Comparison of ENCODE assay signal across 8 cellular contexts in the genomic region with DNA sequence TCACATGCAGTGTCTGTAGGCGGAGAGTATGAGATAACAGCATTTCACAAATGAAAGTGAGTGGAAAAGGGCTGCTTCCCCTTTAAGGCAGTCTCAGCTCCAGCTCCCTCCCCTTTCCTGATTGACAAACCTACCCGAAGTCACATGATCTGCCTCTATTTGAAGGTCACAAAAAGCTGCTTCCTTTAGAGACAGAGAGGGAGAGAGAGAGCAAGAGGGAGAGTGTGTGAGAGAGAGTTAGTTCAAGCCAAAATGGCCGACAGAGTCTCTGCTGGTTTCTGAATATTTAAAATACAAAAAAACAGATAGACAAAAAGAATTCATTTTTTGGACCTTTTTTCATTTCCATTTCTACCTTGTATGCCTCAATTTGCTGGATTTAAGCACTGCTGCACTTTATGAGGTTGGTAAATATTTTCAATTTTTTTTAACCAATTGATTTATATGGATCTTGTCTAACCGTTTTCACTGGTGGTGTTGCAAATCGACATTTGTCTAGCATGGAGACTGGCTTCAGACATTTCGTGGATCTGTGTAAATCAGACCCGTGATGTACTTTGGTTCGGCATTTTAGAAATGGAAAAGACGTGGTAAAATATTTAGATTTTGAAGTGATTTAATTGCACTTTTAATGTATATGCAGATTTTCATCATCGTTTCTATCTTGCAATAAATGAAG. TPM values are rescaled to one million over a fixed set of nuclear protein-coding genes. Genes with fewer than 3 reads are reported as not detected.
DNase-seq lines count a peak whose midpoint lies in the region; ATAC-seq, FAIRE-seq and TF ChIP-seq lines count a peak whose summit lies in the region.

A gene with protein sequence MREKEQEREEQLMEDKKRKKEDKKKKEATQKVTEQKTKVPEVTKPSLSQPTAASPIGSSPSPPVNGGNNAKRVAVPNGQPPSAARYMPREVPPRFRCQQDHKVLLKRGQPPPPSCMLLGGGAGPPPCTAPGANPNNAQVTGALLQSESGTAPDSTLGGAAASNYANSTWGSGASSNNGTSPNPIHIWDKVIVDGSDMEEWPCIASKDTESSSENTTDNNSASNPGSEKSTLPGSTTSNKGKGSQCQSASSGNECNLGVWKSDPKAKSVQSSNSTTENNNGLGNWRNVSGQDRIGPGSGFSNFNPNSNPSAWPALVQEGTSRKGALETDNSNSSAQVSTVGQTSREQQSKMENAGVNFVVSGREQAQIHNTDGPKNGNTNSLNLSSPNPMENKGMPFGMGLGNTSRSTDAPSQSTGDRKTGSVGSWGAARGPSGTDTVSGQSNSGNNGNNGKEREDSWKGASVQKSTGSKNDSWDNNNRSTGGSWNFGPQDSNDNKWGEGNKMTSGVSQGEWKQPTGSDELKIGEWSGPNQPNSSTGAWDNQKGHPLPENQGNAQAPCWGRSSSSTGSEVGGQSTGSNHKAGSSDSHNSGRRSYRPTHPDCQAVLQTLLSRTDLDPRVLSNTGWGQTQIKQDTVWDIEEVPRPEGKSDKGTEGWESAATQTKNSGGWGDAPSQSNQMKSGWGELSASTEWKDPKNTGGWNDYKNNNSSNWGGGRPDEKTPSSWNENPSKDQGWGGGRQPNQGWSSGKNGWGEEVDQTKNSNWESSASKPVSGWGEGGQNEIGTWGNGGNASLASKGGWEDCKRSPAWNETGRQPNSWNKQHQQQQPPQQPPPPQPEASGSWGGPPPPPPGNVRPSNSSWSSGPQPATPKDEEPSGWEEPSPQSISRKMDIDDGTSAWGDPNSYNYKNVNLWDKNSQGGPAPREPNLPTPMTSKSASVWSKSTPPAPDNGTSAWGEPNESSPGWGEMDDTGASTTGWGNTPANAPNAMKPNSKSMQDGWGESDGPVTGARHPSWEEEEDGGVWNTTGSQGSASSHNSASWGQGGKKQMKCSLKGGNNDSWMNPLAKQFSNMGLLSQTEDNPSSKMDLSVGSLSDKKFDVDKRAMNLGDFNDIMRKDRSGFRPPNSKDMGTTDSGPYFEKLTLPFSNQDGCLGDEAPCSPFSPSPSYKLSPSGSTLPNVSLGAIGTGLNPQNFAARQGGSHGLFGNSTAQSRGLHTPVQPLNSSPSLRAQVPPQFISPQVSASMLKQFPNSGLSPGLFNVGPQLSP (N-terminal part only) (plus strand): TSS at position 188 of the 679 bp plus-strand sequence. CDS start 211 bp downstream, at position 399.

- TF ChIP-seq RAD21 in neural cell (conservative IDR thresholded peaks at IDR 0.05), result peak; percentile 39

- FAIRE-seq in H54 (lab: Jason Lieb, UNC), result peak; percentile 96

- 0 out of 2 replicates have a peak within 1 kb of the TSS, but pooled peaks have one; percentile 16 for H2AFZ ChIP-seq in Loucy (ENCODE audit: low read length)
- H2AFZ ChIP-seq in neural cell (ENCODE audit: low read depth, low read length), result peak within 1 kb of the TSS; percentile 46

- H3K27me3 ChIP-seq in Loucy (ENCODE audit: insufficient read depth, low read length, poor library complexity, severe bottlenecking), result no peaks in the 10 kb centered on the region
- no peaks in the 10 kb centered on the region for H3K27me3 ChIP-seq in RWPE2 (ENCODE audit: insufficient read depth, poor library complexity, severe bottlenecking)
- H3K27me3 ChIP-seq in neural cell (ENCODE audit: insufficient read depth, low read depth, low read length), result no peaks in the 10 kb centered on the region

- TF ChIP-seq CTCF in Loucy (conservative IDR thresholded peaks at IDR 0.05; ENCODE audit: low read length) (no peak), RWPE2 (IDR thresholded peaks at IDR 0.05; ENCODE audit: poor library complexity, severe bottlenecking) (no peak), foreskin fibroblast (IDR thresholded peaks at IDR 0.05; ENCODE audit: low read depth, low read length) (no peak), neural cell (IDR thresholded peaks at IDR 0.05; ENCODE audit: poor library complexity, severe bottlenecking) (no peak), subcutaneous adipose tissue (IDR thresholded peaks at IDR 0.05; ENCODE audit: low read depth) (no peak)

- H3F3A ChIP-seq in Loucy (ENCODE audit: low read depth), result no peaks in the 10 kb centered on the region
- H3F3A ChIP-seq in neural cell (ENCODE audit: insufficient read depth, low read length, poor library complexity, severe bottlenecking), result no peaks in the 10 kb centered on the region

- TF ChIP-seq EP300 in neural cell (conservative IDR thresholded peaks at IDR 0.05; ENCODE audit: poor library complexity, severe bottlenecking), result peak; percentile 49

- H3K4me3 ChIP-seq in Loucy (ENCODE audit: low read length, poor library complexity, severe bottlenecking) (peak within 1 kb of the TSS; percentile 77), RWPE2 (ENCODE audit: severe bottlenecking) (peak within 1 kb of the TSS; percentile 52), foreskin fibroblast (ENCODE audit: low read depth in 1 of 2, low read length in 2 of 2) (peak within 1 kb of the TSS; percentile 66 to 80), neural cell (ENCODE audit: low read length) (peak within 1 kb of the TSS; percentile 68)

- H3K9me2 ChIP-seq in Loucy (replicated peaks; ENCODE audit: low read depth, low read length), result no peaks in the 10 kb centered on the region
- no peaks in the 10 kb centered on the region for H3K9me2 ChIP-seq in neural cell (ENCODE audit: insufficient read depth, low read length)

- H4K20me1 ChIP-seq in Loucy (ENCODE audit: insufficient read depth, low read length, poor library complexity, severe bottlenecking) (peaks cover 36% of the 10 kb centered on the region), neural cell (ENCODE audit: insufficient read depth) (no peaks in the 10 kb centered on the region)

- H3K4me1 ChIP-seq in Loucy (ENCODE audit: insufficient read depth, low read length, poor library complexity, severe bottlenecking), result peaks cover 49% of the 10 kb centered on the region
- H3K4me1 ChIP-seq in RWPE2 (ENCODE audit: insufficient read depth, poor library complexity, severe bottlenecking), result peaks cover 30% of the 10 kb centered on the region

- H3K79me2 ChIP-seq in Loucy (ENCODE audit: insufficient read depth, low read length), result peaks cover 68% of the 10 kb centered on the region
- peaks cover 50% of the 10 kb centered on the region for H3K79me2 ChIP-seq in neural cell (replicated peaks; ENCODE audit: insufficient read depth, low read length)

- H3K9me3 ChIP-seq in Loucy (ENCODE audit: insufficient read depth, low read depth, low read length), result no peaks in the 10 kb centered on the region
- H3K9me3 ChIP-seq in RWPE2 (ENCODE audit: severe bottlenecking), result no peaks in the 10 kb centered on the region
- H3K9me3 ChIP-seq in neural cell (ENCODE audit: low read length), result no peaks in the 10 kb centered on the region

- H3K4me2 ChIP-seq in Loucy (ENCODE audit: low read depth, low read length, poor library complexity, severe bottlenecking) (peak within 1 kb of the TSS; percentile 96), neural cell (ENCODE audit: low read length) (peak within 1 kb of the TSS; percentile 41)

- TF ChIP-seq POLR2A in H54 (IDR thresholded peaks at IDR 0.05; ENCODE audit: low read depth, low read length), result peak; percentile 74

- H3K27ac ChIP-seq in RWPE2 (ENCODE audit: poor library complexity, severe bottlenecking) (peak within 1 kb of the TSS; percentile 65), neural cell (ENCODE audit: low read length) (peak within 1 kb of the TSS; percentile 98)

- peak; percentile 98 for DNase-seq in ELR (ENCODE audit: low read depth)
- DNase-seq in H54 (ENCODE audit: insufficient read length, low spot score), result peak; percentile 14
- DNase-seq in RWPE2 (ENCODE audit: low spot score), result peak; percentile 62
- DNase-seq in activated effector memory CD4-positive, alpha-beta T cell treated with anti-CD3 and anti-CD28 coated beads, Interleukin-2, amount 50 U/mL, for 16 hours, result peak; percentile 87
- peak; percentile 92 to 96 for DNase-seq in foreskin fibroblast

- H3K9ac ChIP-seq in Loucy (ENCODE audit: low read depth, low read length, poor library complexity, severe bottlenecking) (peak within 1 kb of the TSS; percentile 87), neural cell (ENCODE audit: low read length) (peak within 1 kb of the TSS; percentile 91)

- peak; percentile 93 for ATAC-seq in RWPE2 (ENCODE audit: low read depth)

- H3K36me3 ChIP-seq in Loucy (ENCODE audit: insufficient read depth, low read length), result no peaks in the 10 kb centered on the region
- H3K36me3 ChIP-seq in RWPE2 (ENCODE audit: low read depth), result no peaks in the 10 kb centered on the region
- no peaks in the 10 kb centered on the region for H3K36me3 ChIP-seq in neural cell (ENCODE audit: insufficient read depth, low read length)

TF ChIP-seq in neural cell, 6 proteins besides CTCF, POLR2A, EP300 and RAD21 (continues in another document):
- TF ChIP-seq, protein P1, sequence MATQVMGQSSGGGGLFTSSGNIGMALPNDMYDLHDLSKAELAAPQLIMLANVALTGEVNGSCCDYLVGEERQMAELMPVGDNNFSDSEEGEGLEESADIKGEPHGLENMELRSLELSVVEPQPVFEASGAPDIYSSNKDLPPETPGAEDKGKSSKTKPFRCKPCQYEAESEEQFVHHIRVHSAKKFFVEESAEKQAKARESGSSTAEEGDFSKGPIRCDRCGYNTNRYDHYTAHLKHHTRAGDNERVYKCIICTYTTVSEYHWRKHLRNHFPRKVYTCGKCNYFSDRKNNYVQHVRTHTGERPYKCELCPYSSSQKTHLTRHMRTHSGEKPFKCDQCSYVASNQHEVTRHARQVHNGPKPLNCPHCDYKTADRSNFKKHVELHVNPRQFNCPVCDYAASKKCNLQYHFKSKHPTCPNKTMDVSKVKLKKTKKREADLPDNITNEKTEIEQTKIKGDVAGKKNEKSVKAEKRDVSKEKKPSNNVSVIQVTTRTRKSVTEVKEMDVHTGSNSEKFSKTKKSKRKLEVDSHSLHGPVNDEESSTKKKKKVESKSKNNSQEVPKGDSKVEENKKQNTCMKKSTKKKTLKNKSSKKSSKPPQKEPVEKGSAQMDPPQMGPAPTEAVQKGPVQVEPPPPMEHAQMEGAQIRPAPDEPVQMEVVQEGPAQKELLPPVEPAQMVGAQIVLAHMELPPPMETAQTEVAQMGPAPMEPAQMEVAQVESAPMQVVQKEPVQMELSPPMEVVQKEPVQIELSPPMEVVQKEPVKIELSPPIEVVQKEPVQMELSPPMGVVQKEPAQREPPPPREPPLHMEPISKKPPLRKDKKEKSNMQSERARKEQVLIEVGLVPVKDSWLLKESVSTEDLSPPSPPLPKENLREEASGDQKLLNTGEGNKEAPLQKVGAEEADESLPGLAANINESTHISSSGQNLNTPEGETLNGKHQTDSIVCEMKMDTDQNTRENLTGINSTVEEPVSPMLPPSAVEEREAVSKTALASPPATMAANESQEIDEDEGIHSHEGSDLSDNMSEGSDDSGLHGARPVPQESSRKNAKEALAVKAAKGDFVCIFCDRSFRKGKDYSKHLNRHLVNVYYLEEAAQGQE (IDR thresholded peaks at IDR 0.05; ENCODE audit: borderline replicate concordance), result peak; percentile 96
- TF ChIP-seq MXI1 (conservative IDR thresholded peaks at IDR 0.05; ENCODE audit: poor library complexity, severe bottlenecking) (peak; percentile 33), EZH2 (IDR thresholded peaks at IDR 0.05; ENCODE audit: borderline replicate concordance, insufficient read depth, low read length, poor library complexity, severe bottlenecking) (no peak), POLR2AphosphoS5 (IDR thresholded peaks at IDR 0.05) (peak; percentile 100), TAF1 (IDR thresholded peaks at IDR 0.05; ENCODE audit: low read depth) (peak; percentile 98)

RNA-seq across cellular contexts. Expression of the gene that starts here (rescaled TPM):
- polyA plus RNA-seq in neural cell, result 7.6 and 8.2 TPM in 2 replicates
- polyA minus RNA-seq in neural cell, result 93.2 and 113 TPM in 2 replicates
- 10 to 100 TPM; 32.6 to 37.1 (median 36.7) TPM for total RNA-seq in subcutaneous adipose tissue

Comparison
In these comparisons a context has a peak if more than half of its experiments do, and no peak if none do; other contexts are left out.
1. Peak in every context shown above with its lines: DNase-seq, ATAC-seq, H3K4me3 ChIP-seq and H3K27ac ChIP-seq.
2. DNase-seq: peak in every context shown above with its lines; median percentile 98 in ELR; 94 in foreskin fibroblast; 87 in activated effector memory CD4-positive, alpha-beta T cell treated with anti-CD3 and anti-CD28 coated beads, Interleukin-2, amount 50 U/mL, for 16 hours; 62 in RWPE2; 14 in H54.